ENCODE assay signal across 12 cellular contexts in the genomic region with DNA sequence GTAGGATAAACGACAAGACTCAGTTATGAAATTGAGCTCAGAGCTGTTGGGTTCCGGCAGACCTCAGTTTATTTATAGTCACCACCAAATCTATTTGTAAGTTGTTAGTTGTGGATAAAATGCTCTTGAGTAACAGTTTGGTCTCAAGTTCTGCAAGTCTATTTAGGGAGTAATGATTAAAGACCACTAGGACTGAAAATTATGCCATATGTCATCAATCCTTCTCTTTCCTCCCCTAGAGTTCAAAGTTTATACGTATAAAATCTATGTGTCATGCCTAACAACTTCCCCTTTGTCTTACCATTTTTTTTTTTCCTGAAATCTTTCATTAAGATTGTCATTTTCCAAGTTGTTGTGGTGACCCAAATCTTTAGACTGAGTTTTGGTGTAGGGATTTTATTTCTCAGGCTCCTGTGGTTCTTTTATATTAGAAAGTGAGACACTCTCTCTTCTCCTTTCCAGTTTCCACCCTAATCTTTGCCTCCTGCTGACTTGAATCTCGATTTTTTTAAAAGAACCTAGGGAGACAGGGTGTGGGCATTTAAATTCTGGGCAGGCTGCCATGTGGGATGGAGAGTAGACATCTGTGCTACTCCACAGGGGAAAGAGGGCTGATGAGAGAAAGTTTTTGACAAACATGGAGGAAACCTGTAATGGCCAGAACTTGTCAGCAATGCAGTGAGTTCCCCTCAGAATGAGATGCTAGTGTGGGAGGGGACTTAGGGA. TPM values are rescaled to one million over a fixed set of nuclear protein-coding genes. Genes with fewer than 3 reads are reported as not detected.
A peak's percentile ranks its signal among the peaks of the same experiment; 100 is the strongest.
DNase-seq lines count a peak whose midpoint lies in the region; ATAC-seq, FAIRE-seq and TF ChIP-seq lines count a peak whose summit lies in the region.
"Had no signal": no experiment of that assay in that cellular context is flagged by ENCODE, and none has a peak within 500 bp of the region (broad histone marks: within the 10 kb centered on the region; RNA-seq: fewer than 3 reads in every experiment).

No MANE protein-coding gene starts in this region.

- TF ChIP-seq EP300 in GM12878 (IDR thresholded peaks at IDR 0.05; ENCODE audit: borderline replicate concordance in 1 of 2, control insufficient read depth in 1 of 2, low read depth in 2 of 2, low read length in 2 of 2): no peak

- peaks cover 16% of the 10 kb centered on the region for H3K4me1 ChIP-seq in GM12878 (ENCODE audit: control insufficient read depth, insufficient read depth, low read length)
- H3K4me1 ChIP-seq in upper lobe of right lung: no peaks in the 10 kb centered on the region

- DNase-seq in SKM-1 treated with dmso at 0.1 percent for 144 hours (lab: John Stamatoyannopoulos, UW; ENCODE audit: unreplicated experiment) (peak; percentile 51), SKM-1 (lab: John Stamatoyannopoulos, UW; ENCODE audit: unreplicated experiment) (no peak), NCI-H226 (peak; percentile 75), GM12878 (ENCODE audit: low read depth, low spot score) (no peak), upper lobe of right lung (no peak)
- no peak for DNase-seq in stimulated activated CD4-positive, alpha-beta T cell treated with anti-CD3 and anti-CD28 coated beads, Interleukin-1b, Interleukin-23, amount 100 ng/mL, for 48 hours
- DNase-seq: activated naive CD4-positive, alpha-beta T cell treated with Interleukin-2 at 50 U/mL for 16 hours; endodermal cell; NCI-H526 had no signal

- BruUV-seq in GM12878 (replicated peaks; lab: Mats Ljungman, UMichigan): no TSS peak

- SMC1A ChIA-PET in GM12878 (lab: Charles Lee; ENCODE audit: uncharacterized antibody, unreplicated experiment): interaction anchor here (0.7 kb wide), 1 partner anchor 9 kb away, joined by 3 read pairs; no protein-coding TSS in a partner anchor

- no peak overlapping the region; the same call in 1 of the 2 replicates for H3K4me2 ChIP-seq in GM12878 (ENCODE audit: control insufficient read depth, insufficient read depth)

- H2AFZ ChIP-seq in GM12878 (ENCODE audit: control insufficient read depth, low read depth, low read length): no peak overlapping the region

- ATAC-seq in GM12878 (no peak; the same call in 2 of the 3 replicates), upper lobe of right lung (peak; percentile 3), GM21423 (IDR thresholded peaks at IDR 0.05; ENCODE audit: unreplicated experiment) (no peak), GM19455 (IDR thresholded peaks at IDR 0.05; ENCODE audit: unreplicated experiment) (no peak)

- no peaks in the 10 kb centered on the region for H3K79me2 ChIP-seq in GM12878 (ENCODE audit: control insufficient read depth, insufficient read depth, low read length)

- intact Hi-C loops in GM12878 (cut with micrococcal nuclease; ENCODE audit: unreplicated experiment): no loop called here
- intact Hi-C loops in upper lobe of right lung (cut with DNase I): no loop called here

- TF ChIP-seq RAD21 in GM12878 (IDR thresholded peaks at IDR 0.05; ENCODE audit: insufficient read depth, low read depth, low read length): no peak

- no peaks in the 10 kb centered on the region for H3K36me3 ChIP-seq in GM12878 (ENCODE audit: control insufficient read depth in 2 of 2, insufficient read depth in 2 of 2, low read length in 1 of 2)
- no peaks in the 10 kb centered on the region for H3K36me3 ChIP-seq in upper lobe of right lung

- H3K27ac ChIP-seq in GM12878 (ENCODE audit: control insufficient read depth, insufficient read depth) (no peak overlapping the region), upper lobe of right lung (no peak overlapping the region)
- H3K27ac ChIP-seq: VCaP had no signal

- POLR2A ChIA-PET in GM12878 (lab: Charles Lee): no interaction called here

- H3K4me3 ChIP-seq in GM12878: no peak overlapping the region
- no peak overlapping the region for H3K4me3 ChIP-seq in upper lobe of right lung

- TF ChIP-seq CTCF in GM12878 (IDR thresholded peaks at IDR 0.05 in 2 of 3, conservative IDR thresholded peaks at IDR 0.05 in 1 of 3; ENCODE audit: control insufficient read depth in 2 of 3, extremely low read depth in 1 of 3, insufficient read depth in 1 of 3, low read depth in 3 of 3, low read length in 3 of 3) (no peak), upper lobe of right lung (IDR thresholded peaks at IDR 0.05) (no peak)

- no peak overlapping the region; the same call in 1 of the 2 replicates for H3K9ac ChIP-seq in GM12878 (ENCODE audit: control insufficient read depth, insufficient read depth, low read length)

- in situ Hi-C loops in GM12878 (cut with MboI): no loop called here

- H3K27me3 ChIP-seq in GM12878 (replicated peaks in 1 of 2; ENCODE audit: control insufficient read depth in 2 of 2, insufficient read depth in 2 of 2, low read length in 1 of 2) (no peaks in the 10 kb centered on the region; a peak in 1 of 4 replicates), upper lobe of right lung (no peaks in the 10 kb centered on the region)

- CTCF ChIA-PET in GM12878 (lab: Yijun Ruan, JAX): no interaction called here

- 24% methylated on average over 4 of the region's 4 CpGs for WGBS in GM12878 (ENCODE audit: insufficient coverage, insufficient replicate concordance, low lambda C conversion rate, missing lambda C conversion rate)

- H3K9me3 ChIP-seq in GM12878 (replicated peaks; ENCODE audit: control insufficient read depth, insufficient read depth, low read length) (no peaks in the 10 kb centered on the region; the same call in 2 of the 3 replicates), upper lobe of right lung (no peaks in the 10 kb centered on the region)

- RAD21 ChIA-PET in GM12878 (lab: Charles Lee; ENCODE audit: unreplicated experiment): no interaction called here

- no peak for TF ChIP-seq POLR2A in GM12878 (IDR thresholded peaks at IDR 0.05; ENCODE audit: low read depth, low read length)

- peak; percentile 61 for FAIRE-seq in GM12878 (lab: Jason Lieb, UNC)

- no peaks in the 10 kb centered on the region for H4K20me1 ChIP-seq in GM12878 (ENCODE audit: control insufficient read depth, insufficient read depth)

TF ChIP-seq in GM12878, 131 proteins besides CTCF, POLR2A, EP300 and RAD21:
- no peak for TF ChIP-seq RAD51 (IDR thresholded peaks at IDR 0.05)
- TF ChIP-seq POU2F2 (IDR thresholded peaks at IDR 0.05; ENCODE audit: borderline replicate concordance, low read depth, low read length): no peak
- TF ChIP-seq, protein P1, sequence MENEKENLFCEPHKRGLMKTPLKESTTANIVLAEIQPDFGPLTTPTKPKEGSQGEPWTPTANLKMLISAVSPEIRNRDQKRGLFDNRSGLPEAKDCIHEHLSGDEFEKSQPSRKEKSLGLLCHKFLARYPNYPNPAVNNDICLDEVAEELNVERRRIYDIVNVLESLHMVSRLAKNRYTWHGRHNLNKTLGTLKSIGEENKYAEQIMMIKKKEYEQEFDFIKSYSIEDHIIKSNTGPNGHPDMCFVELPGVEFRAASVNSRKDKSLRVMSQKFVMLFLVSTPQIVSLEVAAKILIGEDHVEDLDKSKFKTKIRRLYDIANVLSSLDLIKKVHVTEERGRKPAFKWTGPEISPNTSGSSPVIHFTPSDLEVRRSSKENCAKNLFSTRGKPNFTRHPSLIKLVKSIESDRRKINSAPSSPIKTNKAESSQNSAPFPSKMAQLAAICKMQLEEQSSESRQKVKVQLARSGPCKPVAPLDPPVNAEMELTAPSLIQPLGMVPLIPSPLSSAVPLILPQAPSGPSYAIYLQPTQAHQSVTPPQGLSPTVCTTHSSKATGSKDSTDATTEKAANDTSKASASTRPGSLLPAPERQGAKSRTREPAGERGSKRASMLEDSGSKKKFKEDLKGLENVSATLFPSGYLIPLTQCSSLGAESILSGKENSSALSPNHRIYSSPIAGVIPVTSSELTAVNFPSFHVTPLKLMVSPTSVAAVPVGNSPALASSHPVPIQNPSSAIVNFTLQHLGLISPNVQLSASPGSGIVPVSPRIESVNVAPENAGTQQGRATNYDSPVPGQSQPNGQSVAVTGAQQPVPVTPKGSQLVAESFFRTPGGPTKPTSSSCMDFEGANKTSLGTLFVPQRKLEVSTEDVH (IDR thresholded peaks at IDR 0.05; ENCODE audit: low read depth, partially characterized antibody): no peak
- TF ChIP-seq NFIC (IDR thresholded peaks at IDR 0.05; ENCODE audit: low read depth, low read length): no peak
- TF ChIP-seq KAT2A (conservative IDR thresholded peaks at IDR 0.05; ENCODE audit: control insufficient read depth, low read depth, low read length): no peak
- no peak for TF ChIP-seq NR2C1 (IDR thresholded peaks at IDR 0.05)
- no peak for TF ChIP-seq HDGF (IDR thresholded peaks at IDR 0.05)
- no peak for TF ChIP-seq ZBED1 (IDR thresholded peaks at IDR 0.05; ENCODE audit: borderline replicate concordance)
- TF ChIP-seq IKZF2 (IDR thresholded peaks at IDR 0.05): no peak
- TF ChIP-seq BRCA1 (IDR thresholded peaks at IDR 0.05; ENCODE audit: low read depth, low read length): no peak
- no peak for TF ChIP-seq CBFB (IDR thresholded peaks at IDR 0.05; ENCODE audit: low read depth)
- TF ChIP-seq RUNX3 (IDR thresholded peaks at IDR 0.05; ENCODE audit: low read length): no peak

RNA-seq across cellular contexts. Expression of a gene that starts 51.0 kb away (rescaled TPM):
- total RNA-seq in GM12878 (2013; cell fraction: nucleolus; rRNA removed): 0.17 and 0.71 TPM in 2 replicates
- total RNA-seq in GM12878 (2014; rRNA removed): 2.0 and 2.9 TPM in 2 replicates
- 5.4 and 6.5 TPM in 2 replicates for total RNA-seq in GM12878 (2014; rRNA removed; fragmentation: Illumina TruSeq; extraction: Trizol)
- total RNA-seq in GM12878 (2021): 4.5 and 5.7 TPM in 2 replicates
- 0.12 TPM for polyA plus RNA-seq in GM12878 (2011; ENCODE audit: low read depth)
- 0.37 and 0.50 TPM in 2 replicates for polyA plus RNA-seq in GM12878 (2011; rRNA removed)
- 0.15 and 0.16 TPM in 2 replicates for polyA plus RNA-seq in GM12878 (2011; cell fraction: cytosol; rRNA removed)
- polyA plus RNA-seq in GM12878 (2011; cell fraction: nucleus; rRNA removed): 0.48 and 0.58 TPM in 2 replicates
- polyA plus RNA-seq in GM12878 (2012): 0.15 and 0.51 TPM in 2 replicates
- polyA plus RNA-seq in GM12878 (2014; fragmentation: Illumina TruSeq; extraction: Trizol): 5.8 and 11.7 TPM in 2 replicates
- 1 to 10 TPM; 4.4 to 5.1 TPM for polyA plus RNA-seq in GM12878 (2014; fragmentation: Nextera tagmentation; extraction: Ambion mirVana)
- 2.2 and 3.3 TPM in 2 replicates for polyA plus RNA-seq in GM12878 (2014; rRNA removed)
- 1 to 10 TPM; 6.2 to 6.3 TPM for polyA plus RNA-seq in GM12878 (2016; fragmentation: Nextera tagmentation; extraction: Ambion mirVana)
- 0.29 and 0.31 TPM in 2 replicates for polyA minus RNA-seq in GM12878 (2011; rRNA and poly(A)+ RNA removed)
- 0.27 and 0.31 TPM in 2 replicates for polyA minus RNA-seq in GM12878 (2011; cell fraction: cytosol; rRNA and poly(A)+ RNA removed)
- polyA minus RNA-seq in GM12878 (2011; cell fraction: nucleus; rRNA and poly(A)+ RNA removed): 0.36 and 0.38 TPM in 2 replicates
- total RNA-seq in upper lobe of right lung: 139 TPM

Comparison
In these comparisons a context has a peak if more than half of its experiments do, and no peak if none do; other contexts are left out.
1. DNase-seq: peak in SKM-1 treated with dmso at 0.1 percent for 144 hours (single experiment) and NCI-H226 (single experiment); none in SKM-1 (single experiment), GM12878 (single experiment), upper lobe of right lung (single experiment) and stimulated activated CD4-positive, alpha-beta T cell treated with anti-CD3 and anti-CD28 coated beads, Interleukin-1b, Interleukin-23, amount 100 ng/mL, for 48 hours (single experiment).
2. RNA of a gene that starts 51.0 kb away (total RNA-seq): 139 TPM in upper lobe of right lung (single experiment); 0.17 to 6.5 TPM in GM12878; every median in the first group is over 10 times any median in the second.